ENCODE assay signal across 7 cellular contexts in the genomic region with DNA sequence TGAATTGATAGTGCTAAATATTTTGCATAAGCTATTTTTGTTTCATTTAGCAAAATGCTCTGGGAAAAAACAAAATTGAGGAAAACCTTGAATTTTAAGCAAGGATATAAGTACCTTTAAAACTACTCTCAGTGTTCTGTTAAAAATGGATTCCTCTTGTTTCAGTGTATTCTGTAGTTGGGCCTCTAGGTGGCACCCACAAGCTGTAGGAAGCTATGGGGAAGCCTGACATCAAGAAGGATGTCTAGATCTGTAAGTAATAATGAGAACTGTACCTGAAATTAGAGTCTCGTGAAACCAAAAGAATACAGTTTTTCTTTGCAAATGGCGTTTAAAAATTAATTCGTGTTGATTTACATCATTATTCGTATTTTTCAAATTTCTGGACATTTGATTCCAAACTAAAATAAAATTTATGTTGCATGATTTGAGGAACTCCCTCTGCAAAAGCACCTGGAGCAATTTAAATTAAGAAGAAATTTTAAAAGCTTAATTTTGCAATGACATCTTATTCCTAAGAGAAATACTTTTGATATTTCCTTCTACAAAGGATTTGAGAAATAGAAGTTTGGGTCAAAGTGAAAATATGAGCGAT. TPM values are rescaled to one million over a fixed set of nuclear protein-coding genes. Genes with fewer than 3 reads are reported as not detected.
DNase-seq lines count a peak whose midpoint lies in the region; ATAC-seq and TF ChIP-seq lines count a peak whose summit lies in the region.

No MANE protein-coding gene starts in this region.

- DNase-seq in GM10248 (ENCODE audit: extremely low spot score) (peak; percentile 33), HuH-7.5 (ENCODE audit: low spot score) (peak; percentile 14), SHP77 treated with DMSO at 0.1 percent for 48 hours (lab: John Stamatoyannopoulos, UW) (peak; percentile 9), head of caudate nucleus (peak in 40 of 42 donors; percentile 5 to 83 (median 56)), sciatic nerve (ENCODE audit: low spot score) (no peak)
- peak; percentile 56 for DNase-seq in activated naive CD4-positive, alpha-beta T cell treated with anti-CD3 and anti-CD28 coated beads, Interleukin-2, amount 50 U/mL, for 16 hours

- ATAC-seq in GM21717 (IDR thresholded peaks at IDR 0.05; ENCODE audit: unreplicated experiment), result peak; percentile 94
- peak; percentile 53 for ATAC-seq in sciatic nerve

- peak; percentile 86 for TF ChIP-seq CTCF in GM10248 (IDR thresholded peaks at IDR 0.05; ENCODE audit: control extremely low read depth, extremely low read depth, low read depth, missing control alignments)

- POLR2A ChIA-PET in GM10248 (lab: Yijun Ruan, JAX), result no interaction called here

- intact Hi-C loops in head of caudate nucleus (cut with DNase I) (loop anchor here (10.0 kb wide), 1 partner anchor 666 kb away; no protein-coding TSS in a partner anchor), sciatic nerve (cut with DNase I) (no loop called here)

- CTCF ChIA-PET in GM10248 (lab: Yijun Ruan, JAX), result interaction anchor here (0.7 to 3.6 kb wide), 21 partner anchors 10 to 673 kb away, joined by 3 to 16 read pairs (median 4); a partner anchor contains a TSS

RNA-seq across cellular contexts. Expression of a gene that starts 51.2 kb away (rescaled TPM):
- not detected for total RNA-seq in sciatic nerve
